ENCODE assay signal across 20 cellular contexts in the genomic region with DNA sequence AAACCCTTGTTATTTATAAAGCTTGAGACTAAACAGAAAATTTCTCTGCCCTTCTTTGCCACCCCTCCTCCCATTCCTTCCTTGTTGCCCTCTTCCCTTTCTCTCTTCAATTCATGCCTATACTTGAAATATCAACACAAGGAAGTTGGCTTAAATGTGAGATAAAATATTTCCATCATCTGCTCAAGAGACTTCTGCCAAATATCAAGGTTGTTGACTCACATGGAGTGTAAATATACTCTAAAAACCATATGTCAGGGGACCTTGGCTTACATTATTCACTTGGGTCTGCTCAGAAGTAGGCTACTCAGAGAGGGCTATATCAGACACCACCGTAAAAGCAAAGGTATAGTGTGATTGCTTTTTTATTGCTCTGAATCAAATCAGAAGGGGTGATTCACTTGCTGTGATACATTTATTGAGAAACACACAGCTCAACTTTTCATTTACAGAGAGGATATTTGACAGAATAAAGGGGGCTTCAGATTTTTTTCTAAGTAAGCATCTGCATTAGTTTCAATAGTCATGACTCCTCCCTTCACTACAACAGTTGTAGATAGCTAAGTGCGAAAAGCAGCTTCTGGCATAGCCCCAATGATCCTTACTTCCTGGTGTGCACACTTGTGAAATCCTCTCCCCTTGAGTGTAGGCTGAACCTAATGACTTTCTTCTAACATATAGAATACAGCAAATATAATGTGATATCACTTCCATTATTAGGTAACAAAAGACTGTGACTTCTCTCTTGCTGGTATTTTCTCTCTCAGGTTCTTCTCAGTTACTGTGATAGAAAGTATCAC.
"Had no signal": no experiment of that assay in that cellular context is flagged by ENCODE, and none has a peak within 500 bp of the region (broad histone marks: within the 10 kb centered on the region; RNA-seq: fewer than 3 reads in every experiment).

No MANE protein-coding gene starts in this region.

- H3K4me3 ChIP-seq: hepatocyte, sigmoid colon, thyroid gland, vagina had no signal

- H3K36me3 ChIP-seq: sigmoid colon, thyroid gland, vagina had no signal

- H3K27ac ChIP-seq: hepatocyte, sigmoid colon, thyroid gland, vagina had no signal

- H3K4me1 ChIP-seq: sigmoid colon, thyroid gland, vagina had no signal

- H3K9me3 ChIP-seq: sigmoid colon, thyroid gland, vagina had no signal

- H3K27me3 ChIP-seq: hepatocyte, sigmoid colon, thyroid gland, vagina had no signal

- DNase-seq: activated CD4-positive, alpha-beta T cell treated with anti-CD3 and anti-CD28 coated beads, Interleukin-2, amount 10 ng/mL, durations not matched to agents 24 days and 14 days; activated CD4-positive, CD25-positive, alpha-beta regulatory T cell; activated CD8-positive, alpha-beta memory T cell treated with anti-CD3 and anti-CD28 coated beads, Interleukin-2, amount 50 U/mL, for 4 hours; activated CD8-positive, alpha-beta T cell treated with anti-CD3 and anti-CD28 coated beads, Interleukin-2, amount 10 ng/mL, durations not matched to agents 7 days and 5 days; activated effector memory CD4-positive, alpha-beta T cell treated with anti-CD3 and anti-CD28 coated beads, Interleukin-2, amount 50 U/mL, for 16 hours; activated T-cell treated with anti-CD3 and anti-CD28 coated beads, Interleukin-2, amount 50 U/mL, for 48 hours; amniotic stem cell; caudate nucleus; left ventricle myocardium superior; mesendoderm; sigmoid colon; stimulated activated CD4-positive, alpha-beta T cell treated with anti-CD3 and anti-CD28 coated beads, Interleukin-2, amount 100 ng/mL, for 24 hours; thyroid gland had no signal

- FAIRE-seq: colon, endometrium, keratinocyte had no signal

- ATAC-seq: activated CD8-positive, alpha-beta T cell treated with anti-CD3 and anti-CD28 coated beads, Interleukin-2, amount 10 ng/mL, durations not matched to agents 7 days and 5 days; esophagus mucosa; left ventricle myocardium superior; natural killer cell treated with Interleukin-12 subunit alpha and Interleukin-12 subunit beta and Interleukin-15 and Interleukin-18, amount 100 ng/mL, for 72 hours had no signal
